Comparison of ENCODE assay signal across 2 cellular contexts in the genomic region with DNA sequence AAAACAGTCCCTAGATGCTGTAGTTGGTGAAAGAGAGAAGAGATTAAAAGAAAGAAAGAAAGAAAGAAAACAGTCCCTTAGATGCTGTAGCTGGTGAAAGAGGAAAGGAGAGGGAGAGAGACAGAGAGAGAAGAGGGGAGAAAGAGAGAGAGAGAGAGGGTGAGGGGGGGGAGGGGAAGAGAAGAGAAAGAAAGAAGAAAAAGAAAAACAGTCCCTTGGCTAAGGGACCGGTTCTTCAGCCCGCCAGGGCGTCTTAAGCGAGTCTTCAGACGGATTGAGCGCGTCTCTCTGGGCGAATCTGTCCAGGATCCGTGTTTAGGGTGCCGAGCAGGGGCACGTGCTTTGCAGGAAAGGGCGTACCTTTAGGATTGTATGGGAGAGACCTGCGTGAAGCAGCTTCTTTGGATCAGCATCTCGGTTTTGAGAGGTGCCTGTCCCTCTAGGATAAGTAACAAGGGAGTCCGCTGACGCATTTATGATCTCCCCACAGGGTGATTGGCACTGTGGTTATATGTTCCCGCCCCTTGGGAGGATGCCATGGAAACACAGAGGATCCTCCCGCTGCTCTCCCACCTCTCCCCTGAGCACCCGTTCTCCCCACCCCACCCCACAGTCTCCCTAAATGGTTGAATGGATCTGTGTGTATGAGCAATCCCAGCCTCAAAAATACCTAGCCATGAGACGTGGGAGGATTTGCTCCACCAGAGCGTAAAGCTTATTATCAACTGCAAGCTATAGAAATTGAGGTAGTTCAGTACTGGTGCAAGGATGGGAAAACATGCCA.
TF ChIP-seq lines count a peak whose summit lies in the region.

No MANE protein-coding gene starts in this region.

TF ChIP-seq in HEK293, 187 proteins besides CTCF, POLR2A, EP300 and RAD21 (continued from another document and continues in another):
- TF ChIP-seq, protein P1, sequence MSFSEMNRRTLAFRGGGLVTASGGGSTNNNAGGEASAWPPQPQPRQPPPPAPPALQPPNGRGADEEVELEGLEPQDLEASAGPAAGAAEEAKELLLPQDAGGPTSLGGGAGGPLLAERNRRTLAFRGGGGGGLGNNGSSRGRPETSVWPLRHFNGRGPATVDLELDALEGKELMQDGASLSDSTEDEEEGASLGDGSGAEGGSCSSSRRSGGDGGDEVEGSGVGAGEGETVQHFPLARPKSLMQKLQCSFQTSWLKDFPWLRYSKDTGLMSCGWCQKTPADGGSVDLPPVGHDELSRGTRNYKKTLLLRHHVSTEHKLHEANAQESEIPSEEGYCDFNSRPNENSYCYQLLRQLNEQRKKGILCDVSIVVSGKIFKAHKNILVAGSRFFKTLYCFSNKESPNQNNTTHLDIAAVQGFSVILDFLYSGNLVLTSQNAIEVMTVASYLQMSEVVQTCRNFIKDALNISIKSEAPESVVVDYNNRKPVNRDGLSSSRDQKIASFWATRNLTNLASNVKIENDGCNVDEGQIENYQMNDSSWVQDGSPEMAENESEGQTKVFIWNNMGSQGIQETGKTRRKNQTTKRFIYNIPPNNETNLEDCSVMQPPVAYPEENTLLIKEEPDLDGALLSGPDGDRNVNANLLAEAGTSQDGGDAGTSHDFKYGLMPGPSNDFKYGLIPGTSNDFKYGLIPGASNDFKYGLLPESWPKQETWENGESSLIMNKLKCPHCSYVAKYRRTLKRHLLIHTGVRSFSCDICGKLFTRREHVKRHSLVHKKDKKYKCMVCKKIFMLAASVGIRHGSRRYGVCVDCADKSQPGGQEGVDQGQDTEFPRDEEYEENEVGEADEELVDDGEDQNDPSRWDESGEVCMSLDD (tag by site-specific recombination; IDR thresholded peaks at IDR 0.05): no peak; the same call in 1 of the 2 replicates
- TF ChIP-seq, protein P2, sequence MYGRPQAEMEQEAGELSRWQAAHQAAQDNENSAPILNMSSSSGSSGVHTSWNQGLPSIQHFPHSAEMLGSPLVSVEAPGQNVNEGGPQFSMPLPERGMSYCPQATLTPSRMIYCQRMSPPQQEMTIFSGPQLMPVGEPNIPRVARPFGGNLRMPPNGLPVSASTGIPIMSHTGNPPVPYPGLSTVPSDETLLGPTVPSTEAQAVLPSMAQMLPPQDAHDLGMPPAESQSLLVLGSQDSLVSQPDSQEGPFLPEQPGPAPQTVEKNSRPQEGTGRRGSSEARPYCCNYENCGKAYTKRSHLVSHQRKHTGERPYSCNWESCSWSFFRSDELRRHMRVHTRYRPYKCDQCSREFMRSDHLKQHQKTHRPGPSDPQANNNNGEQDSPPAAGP (tag by site-specific recombination; IDR thresholded peaks at IDR 0.05): peak; percentile 51
- TF ChIP-seq, protein P3, sequence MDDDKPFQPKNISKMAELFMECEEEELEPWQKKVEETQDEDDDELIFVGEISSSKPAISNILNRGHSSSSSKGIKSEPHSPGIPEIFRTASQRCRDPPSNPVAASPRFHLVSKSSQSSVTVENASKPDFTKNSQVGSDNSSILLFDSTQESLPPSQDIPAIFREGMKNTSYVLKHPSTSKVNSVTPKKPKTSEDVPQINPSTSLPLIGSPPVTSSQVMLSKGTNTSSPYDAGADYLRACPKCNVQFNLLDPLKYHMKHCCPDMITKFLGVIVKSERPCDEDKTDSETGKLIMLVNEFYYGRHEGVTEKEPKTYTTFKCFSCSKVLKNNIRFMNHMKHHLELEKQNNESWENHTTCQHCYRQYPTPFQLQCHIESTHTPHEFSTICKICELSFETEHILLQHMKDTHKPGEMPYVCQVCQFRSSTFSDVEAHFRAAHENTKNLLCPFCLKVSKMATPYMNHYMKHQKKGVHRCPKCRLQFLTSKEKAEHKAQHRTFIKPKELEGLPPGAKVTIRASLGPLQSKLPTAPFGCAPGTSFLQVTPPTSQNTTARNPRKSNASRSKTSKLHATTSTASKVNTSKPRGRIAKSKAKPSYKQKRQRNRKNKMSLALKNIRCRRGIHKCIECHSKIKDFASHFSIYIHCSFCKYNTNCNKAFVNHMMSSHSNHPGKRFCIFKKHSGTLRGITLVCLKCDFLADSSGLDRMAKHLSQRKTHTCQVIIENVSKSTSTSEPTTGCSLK (tag by site-specific recombination; IDR thresholded peaks at IDR 0.05): no peak
- no peak for TF ChIP-seq ZNF19 (tag by site-specific recombination; IDR thresholded peaks at IDR 0.05; ENCODE audit: low read depth)
- peak; percentile 73 for TF ChIP-seq SP2 (tag by site-specific recombination; IDR thresholded peaks at IDR 0.05)
- no peak; the same call in 1 of the 2 replicates for TF ChIP-seq GLIS1 (tag by site-specific recombination; IDR thresholded peaks at IDR 0.05)
- TF ChIP-seq ZFP37 (tag by site-specific recombination; IDR thresholded peaks at IDR 0.05): no peak
- no peak for TF ChIP-seq ZNF549 (tag by site-specific recombination; IDR thresholded peaks at IDR 0.05)
- TF ChIP-seq ZBTB21 (tag by site-specific recombination; IDR thresholded peaks at IDR 0.05): peak; percentile 6
- no peak for TF ChIP-seq ZNF202 (tag by site-specific recombination; IDR thresholded peaks at IDR 0.05; ENCODE audit: borderline replicate concordance)
- no peak for TF ChIP-seq SP7 (tag by site-specific recombination; IDR thresholded peaks at IDR 0.05)
- TF ChIP-seq ZNF677 (tag by site-specific recombination; IDR thresholded peaks at IDR 0.05): no peak
- TF ChIP-seq ZNF530 (tag by site-specific recombination; IDR thresholded peaks at IDR 0.05; ENCODE audit: low read depth): no peak
- TF ChIP-seq, protein P4, sequence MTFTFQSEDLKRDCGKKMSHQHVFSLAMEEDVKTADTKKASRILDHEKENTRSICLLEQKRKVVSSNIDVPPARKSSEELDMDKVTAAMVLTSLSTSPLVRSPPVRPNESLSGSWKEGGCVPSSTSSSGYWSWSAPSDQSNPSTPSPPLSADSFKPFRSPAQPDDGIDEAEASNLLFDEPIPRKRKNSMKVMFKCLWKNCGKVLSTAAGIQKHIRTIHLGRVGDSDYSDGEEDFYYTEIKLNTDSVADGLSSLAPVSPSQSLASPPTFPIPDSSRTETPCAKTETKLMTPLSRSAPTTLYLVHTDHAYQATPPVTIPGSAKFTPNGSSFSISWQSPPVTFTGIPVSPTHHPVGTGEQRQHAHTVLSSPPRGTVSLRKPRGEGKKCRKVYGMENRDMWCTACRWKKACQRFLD (tag by site-specific recombination; IDR thresholded peaks at IDR 0.05): no peak
- no peak; the same call in 1 of the 2 replicates for TF ChIP-seq ZNF585B (tag by site-specific recombination; IDR thresholded peaks at IDR 0.05)
- peak; percentile 49 for TF ChIP-seq SP3 (tag by site-specific recombination; IDR thresholded peaks at IDR 0.05)
- TF ChIP-seq SCRT2 (tag by site-specific recombination; IDR thresholded peaks at IDR 0.05): no peak

TF ChIP-seq in GM12878, 131 proteins besides CTCF, POLR2A, EP300 and RAD21 (continued from another document):
- TF ChIP-seq, protein P5, sequence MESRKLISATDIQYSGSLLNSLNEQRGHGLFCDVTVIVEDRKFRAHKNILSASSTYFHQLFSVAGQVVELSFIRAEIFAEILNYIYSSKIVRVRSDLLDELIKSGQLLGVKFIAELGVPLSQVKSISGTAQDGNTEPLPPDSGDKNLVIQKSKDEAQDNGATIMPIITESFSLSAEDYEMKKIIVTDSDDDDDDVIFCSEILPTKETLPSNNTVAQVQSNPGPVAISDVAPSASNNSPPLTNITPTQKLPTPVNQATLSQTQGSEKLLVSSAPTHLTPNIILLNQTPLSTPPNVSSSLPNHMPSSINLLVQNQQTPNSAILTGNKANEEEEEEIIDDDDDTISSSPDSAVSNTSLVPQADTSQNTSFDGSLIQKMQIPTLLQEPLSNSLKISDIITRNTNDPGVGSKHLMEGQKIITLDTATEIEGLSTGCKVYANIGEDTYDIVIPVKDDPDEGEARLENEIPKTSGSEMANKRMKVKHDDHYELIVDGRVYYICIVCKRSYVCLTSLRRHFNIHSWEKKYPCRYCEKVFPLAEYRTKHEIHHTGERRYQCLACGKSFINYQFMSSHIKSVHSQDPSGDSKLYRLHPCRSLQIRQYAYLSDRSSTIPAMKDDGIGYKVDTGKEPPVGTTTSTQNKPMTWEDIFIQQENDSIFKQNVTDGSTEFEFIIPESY (IDR thresholded peaks at IDR 0.05): peak; percentile 5; the same call in 1 of the 2 replicates
- TF ChIP-seq, protein P6, sequence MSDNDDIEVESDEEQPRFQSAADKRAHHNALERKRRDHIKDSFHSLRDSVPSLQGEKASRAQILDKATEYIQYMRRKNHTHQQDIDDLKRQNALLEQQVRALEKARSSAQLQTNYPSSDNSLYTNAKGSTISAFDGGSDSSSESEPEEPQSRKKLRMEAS (IDR thresholded peaks at IDR 0.05; ENCODE audit: low read depth, low read length): no peak; the same call in 1 of the 2 replicates
- TF ChIP-seq LARP7 (IDR thresholded peaks at IDR 0.05) (no peak; the same call in 1 of the 2 replicates), GATAD2B (conservative IDR thresholded peaks at IDR 0.05; ENCODE audit: low read depth) (peak; percentile 68; the same call in 1 of the 2 replicates), ZNF622 (IDR thresholded peaks at IDR 0.05) (no peak), NR2C2 (IDR thresholded peaks at IDR 0.05; ENCODE audit: borderline replicate concordance, control insufficient read depth, insufficient read length, low read depth) (no peak), FOS (IDR thresholded peaks at IDR 0.05; ENCODE audit: borderline replicate concordance, extremely low read depth, insufficient read length) (no peak), NR2F1 (conservative IDR thresholded peaks at IDR 0.05) (0 out of 2 replicates have a peak, but pooled peaks have one; percentile 14), SMAD5 (IDR thresholded peaks at IDR 0.05; ENCODE audit: low read depth) (no peak; the same call in 1 of the 2 replicates), ATF7 (IDR thresholded peaks at IDR 0.05; ENCODE audit: low read depth) (peak; percentile 64), MXI1 (IDR thresholded peaks at IDR 0.05; ENCODE audit: low read depth, low read length) (peak; percentile 34; the same call in 1 of the 2 replicates)
- TF ChIP-seq, protein P7, sequence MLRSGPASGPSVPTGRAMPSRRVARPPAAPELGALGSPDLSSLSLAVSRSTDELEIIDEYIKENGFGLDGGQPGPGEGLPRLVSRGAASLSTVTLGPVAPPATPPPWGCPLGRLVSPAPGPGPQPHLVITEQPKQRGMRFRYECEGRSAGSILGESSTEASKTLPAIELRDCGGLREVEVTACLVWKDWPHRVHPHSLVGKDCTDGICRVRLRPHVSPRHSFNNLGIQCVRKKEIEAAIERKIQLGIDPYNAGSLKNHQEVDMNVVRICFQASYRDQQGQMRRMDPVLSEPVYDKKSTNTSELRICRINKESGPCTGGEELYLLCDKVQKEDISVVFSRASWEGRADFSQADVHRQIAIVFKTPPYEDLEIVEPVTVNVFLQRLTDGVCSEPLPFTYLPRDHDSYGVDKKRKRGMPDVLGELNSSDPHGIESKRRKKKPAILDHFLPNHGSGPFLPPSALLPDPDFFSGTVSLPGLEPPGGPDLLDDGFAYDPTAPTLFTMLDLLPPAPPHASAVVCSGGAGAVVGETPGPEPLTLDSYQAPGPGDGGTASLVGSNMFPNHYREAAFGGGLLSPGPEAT (IDR thresholded peaks at IDR 0.05; ENCODE audit: low read depth): peak; percentile 84
- TF ChIP-seq, protein P8, sequence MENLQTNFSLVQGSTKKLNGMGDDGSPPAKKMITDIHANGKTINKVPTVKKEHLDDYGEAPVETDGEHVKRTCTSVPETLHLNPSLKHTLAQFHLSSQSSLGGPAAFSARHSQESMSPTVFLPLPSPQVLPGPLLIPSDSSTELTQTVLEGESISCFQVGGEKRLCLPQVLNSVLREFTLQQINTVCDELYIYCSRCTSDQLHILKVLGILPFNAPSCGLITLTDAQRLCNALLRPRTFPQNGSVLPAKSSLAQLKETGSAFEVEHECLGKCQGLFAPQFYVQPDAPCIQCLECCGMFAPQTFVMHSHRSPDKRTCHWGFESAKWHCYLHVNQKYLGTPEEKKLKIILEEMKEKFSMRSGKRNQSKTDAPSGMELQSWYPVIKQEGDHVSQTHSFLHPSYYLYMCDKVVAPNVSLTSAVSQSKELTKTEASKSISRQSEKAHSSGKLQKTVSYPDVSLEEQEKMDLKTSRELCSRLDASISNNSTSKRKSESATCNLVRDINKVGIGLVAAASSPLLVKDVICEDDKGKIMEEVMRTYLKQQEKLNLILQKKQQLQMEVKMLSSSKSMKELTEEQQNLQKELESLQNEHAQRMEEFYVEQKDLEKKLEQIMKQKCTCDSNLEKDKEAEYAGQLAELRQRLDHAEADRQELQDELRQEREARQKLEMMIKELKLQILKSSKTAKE (IDR thresholded peaks at IDR 0.05; ENCODE audit: low read depth, poor library complexity, severe bottlenecking): peak; percentile 66
- TF ChIP-seq, protein P9, sequence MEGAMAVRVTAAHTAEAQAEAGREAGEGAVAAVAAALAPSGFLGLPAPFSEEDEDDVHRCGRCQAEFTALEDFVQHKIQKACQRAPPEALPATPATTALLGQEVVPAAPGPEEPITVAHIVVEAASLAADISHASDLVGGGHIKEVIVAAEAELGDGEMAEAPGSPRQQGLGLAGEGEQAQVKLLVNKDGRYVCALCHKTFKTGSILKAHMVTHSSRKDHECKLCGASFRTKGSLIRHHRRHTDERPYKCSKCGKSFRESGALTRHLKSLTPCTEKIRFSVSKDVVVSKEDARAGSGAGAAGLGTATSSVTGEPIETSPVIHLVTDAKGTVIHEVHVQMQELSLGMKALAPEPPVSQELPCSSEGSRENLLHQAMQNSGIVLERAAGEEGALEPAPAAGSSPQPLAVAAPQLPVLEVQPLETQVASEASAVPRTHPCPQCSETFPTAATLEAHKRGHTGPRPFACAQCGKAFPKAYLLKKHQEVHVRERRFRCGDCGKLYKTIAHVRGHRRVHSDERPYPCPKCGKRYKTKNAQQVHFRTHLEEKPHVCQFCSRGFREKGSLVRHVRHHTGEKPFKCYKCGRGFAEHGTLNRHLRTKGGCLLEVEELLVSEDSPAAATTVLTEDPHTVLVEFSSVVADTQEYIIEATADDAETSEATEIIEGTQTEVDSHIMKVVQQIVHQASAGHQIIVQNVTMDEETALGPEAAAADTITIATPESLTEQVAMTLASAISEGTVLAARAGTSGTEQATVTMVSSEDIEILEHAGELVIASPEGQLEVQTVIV (IDR thresholded peaks at IDR 0.05; ENCODE audit: borderline replicate concordance, partially characterized antibody): no peak
